Comparison of ENCODE assay signal across 17 cellular contexts in genomic region chr1:225865514-225865913, GRCh38. TPM values are rescaled to one million over a fixed set of nuclear protein-coding genes. Genes with fewer than 3 reads are reported as not detected.
A peak's percentile ranks its signal among the peaks of the same experiment; 100 is the strongest.
DNase-seq lines count a peak whose midpoint lies in the region; ATAC-seq and TF ChIP-seq lines count a peak whose summit lies in the region.
"Had no signal": no experiment of that assay in that cellular context is flagged by ENCODE, and none has a peak within 500 bp of the region (broad histone marks: within the 10 kb centered on the region; RNA-seq: fewer than 3 reads in every experiment).

No MANE protein-coding gene starts in this region.

- peak overlapping the region; percentile 82 for H3K27ac Mint-ChIP-seq in activated T-cell treated with anti-CD3 and anti-CD28 coated beads, Interleukin-2, amount 50 U/mL, for 24 hours
- H3K27ac Mint-ChIP-seq in effector memory CD8-positive, alpha-beta T cell, result peak overlapping the region; percentile 81 to 89

- peaks cover 34 to 60% of the 10 kb centered on the region in 2 donors for H3K36me3 ChIP-seq in stomach smooth muscle (ENCODE audit: control insufficient read depth in 2 of 2, insufficient read depth in 2 of 2, low read length in 2 of 2)
- H3K36me3 ChIP-seq in gastrocnemius medialis, result peaks cover 0 to 81% of the 10 kb centered on the region in 2 donors

- no peaks in the 10 kb centered on the region for H3K9me3 Mint-ChIP-seq in activated T-cell treated with anti-CD3 and anti-CD28 coated beads, Interleukin-2, amount 50 U/mL, for 24 hours
- H3K9me3 Mint-ChIP-seq in effector memory CD8-positive, alpha-beta T cell, result no peaks in the 10 kb centered on the region
- H3K9me3 Mint-ChIP-seq: T-helper 1 cell treated with Interleukin-12 subunit alpha and Interleukin-12 subunit beta and Interleukin-4 antibody, amounts not matched to agents 30 μg/mL and 1 μg/mL, for 36 hours had no signal

- TF ChIP-seq CTCF in NB4 (IDR thresholded peaks at IDR 0.05; ENCODE audit: low read depth, low read length), result no peak
- TF ChIP-seq CTCF in gastrocnemius medialis (IDR thresholded peaks at IDR 0.05 in 4 of 5, conservative IDR thresholded peaks at IDR 0.05 in 1 of 5), result no peak

- peak overlapping the region; percentile 40 for H3K4me3 ChIP-seq in NB4 (ENCODE audit: low read depth, low read length)
- H3K4me3 ChIP-seq in stomach smooth muscle (ENCODE audit: low read length in 2 of 2), result no peak overlapping the region
- no peak overlapping the region for H3K4me3 ChIP-seq in gastrocnemius medialis
- H3K4me3 ChIP-seq: lower lobe of right lung, suprapubic skin had no signal

- no peak overlapping the region for H3K9ac ChIP-seq in stomach smooth muscle (ENCODE audit: low read length in 2 of 2)

- H3K4me1 ChIP-seq in stomach smooth muscle (ENCODE audit: control insufficient read depth, insufficient read depth, low read length), result peaks cover 16% of the 10 kb centered on the region
- no peaks in the 10 kb centered on the region for H3K4me1 ChIP-seq in gastrocnemius medialis
- H3K4me1 ChIP-seq: suprapubic skin had no signal

- DNase-seq in activated T-cell treated with anti-CD3 and anti-CD28 coated beads, Interleukin-2, amount 50 U/mL, for 24 hours, result no peak
- no peak for DNase-seq in activated T-cell treated with anti-CD3 and anti-CD28 coated beads, Interleukin-2, amount 50 U/mL, for 1 hour
- DNase-seq in NB4 (ENCODE audit: low read depth) (no peak), AG20443 (ENCODE audit: low spot score) (no peak), cerebellar cortex (ENCODE audit: low spot score) (no peak), gastrocnemius medialis (no peak)
- no peak for DNase-seq in effector memory CD8-positive, alpha-beta T cell
- DNase-seq: amygdala, lower lobe of right lung, NCI-H1417, occipital lobe had no signal

- H3K4me3 Mint-ChIP-seq in activated T-cell treated with anti-CD3 and anti-CD28 coated beads, Interleukin-2, amount 50 U/mL, for 24 hours, result no peak overlapping the region
- H3K4me3 Mint-ChIP-seq in effector memory CD8-positive, alpha-beta T cell, result peak overlapping the region in 1 of 2 donors; percentile 72

- peaks cover 85% of the 10 kb centered on the region for H3K36me3 Mint-ChIP-seq in activated T-cell treated with anti-CD3 and anti-CD28 coated beads, Interleukin-2, amount 50 U/mL, for 24 hours (ENCODE audit: low read depth)
- H3K36me3 Mint-ChIP-seq in effector memory CD8-positive, alpha-beta T cell (ENCODE audit: insufficient read depth), result peaks cover 88% of the 10 kb centered on the region

- TF ChIP-seq POLR2A in NB4 (IDR thresholded peaks at IDR 0.05; ENCODE audit: extremely low read depth, insufficient read length) (no peak), gastrocnemius medialis (IDR thresholded peaks at IDR 0.05) (no peak)

- no peaks in the 10 kb centered on the region for H3K27me3 ChIP-seq in stomach smooth muscle (ENCODE audit: control insufficient read depth in 1 of 2, insufficient read depth in 2 of 2, low read length in 2 of 2)
- no peaks in the 10 kb centered on the region for H3K27me3 ChIP-seq in gastrocnemius medialis
- H3K27me3 ChIP-seq: suprapubic skin had no signal

- intact Hi-C loops in gastrocnemius medialis (cut with DNase I; ENCODE audit: low total_unique reads), result no loop called here

- H3K4me1 Mint-ChIP-seq in activated T-cell treated with anti-CD3 and anti-CD28 coated beads, Interleukin-2, amount 50 U/mL, for 24 hours (ENCODE audit: low read depth), result peaks cover 50% of the 10 kb centered on the region
- H3K4me1 Mint-ChIP-seq in effector memory CD8-positive, alpha-beta T cell (ENCODE audit: low read depth in 2 of 2), result peaks cover 24 to 30% of the 10 kb centered on the region in 2 donors

- peak; percentile 32 for ATAC-seq in effector memory CD8-positive, alpha-beta T cell (replicated peaks)
- ATAC-seq in gastrocnemius medialis, result no peak

- in situ Hi-C loops in gastrocnemius medialis (cut with MboI; ENCODE audit: low sequenced_read_pairs in 4 of 4), result loop anchor here in 1 of 4 donors (10.0 kb wide), 1 partner anchor 109 kb away; no protein-coding TSS in a partner anchor

- H3K27ac ChIP-seq in stomach smooth muscle (ENCODE audit: low read length), result peak overlapping the region; percentile 24
- H3K27ac ChIP-seq in gastrocnemius medialis, result no peak overlapping the region
- H3K27ac ChIP-seq: lower lobe of right lung, suprapubic skin had no signal

- H3K9me3 ChIP-seq in stomach smooth muscle (ENCODE audit: control insufficient read depth in 2 of 2, low read length in 2 of 2) (no peaks in the 10 kb centered on the region), gastrocnemius medialis (no peaks in the 10 kb centered on the region)
- H3K9me3 ChIP-seq: lower lobe of right lung, suprapubic skin had no signal

- no peaks in the 10 kb centered on the region for H3K27me3 Mint-ChIP-seq in activated T-cell treated with anti-CD3 and anti-CD28 coated beads, Interleukin-2, amount 50 U/mL, for 24 hours
- H3K27me3 Mint-ChIP-seq in effector memory CD8-positive, alpha-beta T cell, result no peaks in the 10 kb centered on the region

RNA-seq across cellular contexts. Expression of gene TMEM63A, which starts 16.7 kb away (rescaled TPM):
- 10 to 100 TPM in 2 of 4 donors, 1 to 10 TPM in 2; 6.3 to 19.5 (median 10.6) TPM for total RNA-seq in gastrocnemius medialis

RNA-seq across cellular contexts. Expression of gene LEFTY1, which starts 23.4 kb away (rescaled TPM):
- total RNA-seq in gastrocnemius medialis, result under 1 TPM in 1 of 4 donors, not detected in 3; 0.97 TPM
- total RNA-seq: activated CD8-positive, alpha-beta memory T cell treated with anti-CD3 and anti-CD28 coated beads for 36 hours; dermis blood vessel endothelial cell; lower lobe of right lung; NCI-H460; suprapubic skin had no signal

RNA-seq across cellular contexts. Expression of gene EPHX1, which starts 55.6 kb away (rescaled TPM):
- total RNA-seq in gastrocnemius medialis, result 100 to 1,000 TPM in 2 of 4 donors, 10 to 100 TPM in 2; 65.7 to 155 (median 108) TPM

RNA-seq across cellular contexts. Expression of gene PYCR2, which starts 58.5 kb away (rescaled TPM):
- 10 to 100 TPM; 31.9 to 50.3 (median 42.5) TPM for total RNA-seq in gastrocnemius medialis
